ENCODE assay signal across 9 cellular contexts in genomic region chr4:152014280-152014679, GRCh38.
DNase-seq lines count a peak whose midpoint lies in the region; ATAC-seq and TF ChIP-seq lines count a peak whose summit lies in the region.
"Had no signal": no experiment of that assay in that cellular context is flagged by ENCODE, and none has a peak within 500 bp of the region (broad histone marks: within the 10 kb centered on the region; RNA-seq: fewer than 3 reads in every experiment).

No MANE protein-coding gene starts in this region.

- WGBS in prostate gland: 69% methylated on average over 3 of the region's 3 CpGs

- H3K4me1 ChIP-seq in prostate gland (replicated peaks): no peaks in the 10 kb centered on the region

- peaks cover 12% of the 10 kb centered on the region for H3K27me3 Mint-ChIP-seq in T-helper 2 cell treated with Interferon-gamma antibody and Interleukin-4, amounts not matched to agents 5 μg/mL and 100 μg/mL, for 36 hours (ENCODE audit: low read depth)
- H3K27me3 Mint-ChIP-seq in naive thymus-derived CD8-positive, alpha-beta T cell: no peaks in the 10 kb centered on the region

- H3K36me3 ChIP-seq in prostate gland: no peaks in the 10 kb centered on the region

- H3K4me1 Mint-ChIP-seq in T-helper 2 cell treated with Interferon-gamma antibody and Interleukin-4, amounts not matched to agents 5 μg/mL and 100 μg/mL, for 36 hours (ENCODE audit: low read depth): peaks cover 31% of the 10 kb centered on the region
- H3K4me1 Mint-ChIP-seq in naive thymus-derived CD8-positive, alpha-beta T cell: peaks cover 31 to 53% (median 47%) of the 10 kb centered on the region in 4 donors

- H3K27me3 ChIP-seq in prostate gland (replicated peaks; ENCODE audit: insufficient read depth): no peaks in the 10 kb centered on the region

- H3K4me3 Mint-ChIP-seq in T-helper 2 cell treated with Interferon-gamma antibody and Interleukin-4, amounts not matched to agents 5 μg/mL and 100 μg/mL, for 36 hours: peak overlapping the region; percentile 58
- peak overlapping the region in 8 of 10 donors; percentile 8 to 72 (median 47) for H3K4me3 Mint-ChIP-seq in naive thymus-derived CD8-positive, alpha-beta T cell

- no peaks in the 10 kb centered on the region for H3K9me3 ChIP-seq in prostate gland

- peak; percentile 96 for ATAC-seq in GM18868 (IDR thresholded peaks at IDR 0.05; ENCODE audit: unreplicated experiment)
- peak; percentile 95 for ATAC-seq in HG02884 (IDR thresholded peaks at IDR 0.05; ENCODE audit: unreplicated experiment)
- peak in 1 of 2 donors; percentile 35 for ATAC-seq in naive thymus-derived CD8-positive, alpha-beta T cell

- no peak for TF ChIP-seq POLR2A in prostate gland (IDR thresholded peaks at IDR 0.05)

- H3K27ac ChIP-seq in prostate gland: no peak overlapping the region
- H3K27ac ChIP-seq: HL-60 had no signal

- intact Hi-C loops in prostate gland (cut with DNase I): no loop called here

- no peak overlapping the region for H3K4me3 ChIP-seq in prostate gland

- peak; percentile 10 for DNase-seq in T-helper 2 cell treated with Interferon-gamma antibody and Interleukin-4, amounts not matched to agents 5 μg/mL and 100 μg/mL, for 36 hours (ENCODE audit: low spot score)
- peak in 3 of 10 donors; percentile 7 to 18 (median 14) for DNase-seq in naive thymus-derived CD8-positive, alpha-beta T cell
- DNase-seq in NCI-H1436 (lab: John Stamatoyannopoulos, UW) (no peak), prostate gland (ENCODE audit: low spot score) (no peak), NCI-H748 treated with DMSO at 0.1 percent for 48 hours (lab: John Stamatoyannopoulos, UW) (no peak), iPS-NIHi7 (ENCODE audit: extremely low spot score) (no peak)

- no peak for TF ChIP-seq CTCF in prostate gland (IDR thresholded peaks at IDR 0.05)

- peak overlapping the region; percentile 13 for H3K27ac Mint-ChIP-seq in T-helper 2 cell treated with Interferon-gamma antibody and Interleukin-4, amounts not matched to agents 5 μg/mL and 100 μg/mL, for 36 hours
- peak overlapping the region in 9 of 10 donors; percentile 22 to 76 (median 47) for H3K27ac Mint-ChIP-seq in naive thymus-derived CD8-positive, alpha-beta T cell

- H3K9me3 Mint-ChIP-seq in T-helper 2 cell treated with Interferon-gamma antibody and Interleukin-4, amounts not matched to agents 5 μg/mL and 100 μg/mL, for 36 hours: no peaks in the 10 kb centered on the region
- peaks cover 0 to 7% (median 2%) of the 10 kb centered on the region in 9 donors for H3K9me3 Mint-ChIP-seq in naive thymus-derived CD8-positive, alpha-beta T cell

- peaks cover 2% of the 10 kb centered on the region for H3K36me3 Mint-ChIP-seq in T-helper 2 cell treated with Interferon-gamma antibody and Interleukin-4, amounts not matched to agents 5 μg/mL and 100 μg/mL, for 36 hours (ENCODE audit: low read depth)
- H3K36me3 Mint-ChIP-seq in naive thymus-derived CD8-positive, alpha-beta T cell: peaks cover 0 to 4% (median 0%) of the 10 kb centered on the region in 3 donors

- POLR2A ChIA-PET in naive thymus-derived CD8-positive, alpha-beta T cell (lab: Charles Lee): no interaction called here
